ENCODE assay signal across 8 cellular contexts in genomic region chr18:57803119-57803969, GRCh38. TPM values are rescaled to one million over a fixed set of nuclear protein-coding genes. Genes with fewer than 3 reads are reported as not detected.
DNase-seq lines count a peak whose midpoint lies in the region; ATAC-seq and TF ChIP-seq lines count a peak whose summit lies in the region.

Gene ATP8B1 (minus strand): TSS chr18:57803315. CDS start chr18:57731807, 71,508 bp downstream.

- peaks cover 0 to 10% (median 0%) of the 10 kb centered on the region in 3 donors for H3K36me3 Mint-ChIP-seq in naive thymus-derived CD8-positive, alpha-beta T cell

- POLR2A ChIA-PET in naive thymus-derived CD8-positive, alpha-beta T cell (lab: Charles Lee) = no interaction called here

- peak within 1 kb of the TSS; percentile 94 for H3K27ac ChIP-seq in VCaP

- H3K27me3 Mint-ChIP-seq in naive thymus-derived CD8-positive, alpha-beta T cell = peaks cover 19 to 66% (median 39%) of the 10 kb centered on the region in 5 donors

- peak; percentile 51 for ATAC-seq in HG03571 (IDR thresholded peaks at IDR 0.05; ENCODE audit: unreplicated experiment)
- ATAC-seq in naive thymus-derived CD8-positive, alpha-beta T cell = no peak

- H3K4me1 Mint-ChIP-seq in naive thymus-derived CD8-positive, alpha-beta T cell = peaks cover 4 to 22% (median 17%) of the 10 kb centered on the region in 4 donors

- TF ChIP-seq CTCF in VCaP (conservative IDR thresholded peaks at IDR 0.05) = no peak

- no peaks in the 10 kb centered on the region for H3K9me3 Mint-ChIP-seq in naive thymus-derived CD8-positive, alpha-beta T cell

- peak within 1 kb of the TSS; percentile 47 to 82 (median 72) for H3K4me3 Mint-ChIP-seq in naive thymus-derived CD8-positive, alpha-beta T cell

- DNase-seq in activated CD8-positive, alpha-beta memory T cell treated with anti-CD3 and anti-CD28 coated beads for 24 hours = peak; percentile 61
- no peak for DNase-seq in activated CD8-positive, alpha-beta memory T cell treated with anti-CD3 and anti-CD28 coated beads, Interleukin-2, amount 50 U/mL, for 4 hours
- DNase-seq in fibroblast of peridontal ligament (ENCODE audit: extremely low read depth) (peak; percentile 65), T1000 (lab: John Stamatoyannopoulos, UW) (no peak)
- DNase-seq in naive thymus-derived CD8-positive, alpha-beta T cell = no peak
- DNase-seq in activated effector memory CD4-positive, alpha-beta T cell treated with Interleukin-2 at 50 U/mL for 16 hours = no peak

- peak within 1 kb of the TSS in 1 of 10 donors; percentile 83 for H3K27ac Mint-ChIP-seq in naive thymus-derived CD8-positive, alpha-beta T cell

RNA-seq across cellular contexts. Expression of gene ATP8B1, which starts in this region (rescaled TPM):
- under 1 TPM in 1 of 2 experiments, not detected in 1; 0.08 TPM for total RNA-seq in naive thymus-derived CD8-positive, alpha-beta T cell
- polyA plus RNA-seq in naive thymus-derived CD8-positive, alpha-beta T cell = not detected

Comparison
In these comparisons a context has a peak if more than half of its experiments do, and no peak if none do; other contexts are left out.
1. DNase-seq: peak in activated CD8-positive, alpha-beta memory T cell treated with anti-CD3 and anti-CD28 coated beads for 24 hours (single experiment) and fibroblast of peridontal ligament (single experiment); none in activated CD8-positive, alpha-beta memory T cell treated with anti-CD3 and anti-CD28 coated beads, Interleukin-2, amount 50 U/mL, for 4 hours (single experiment), naive thymus-derived CD8-positive, alpha-beta T cell (0 of 10), activated effector memory CD4-positive, alpha-beta T cell treated with Interleukin-2 at 50 U/mL for 16 hours (single experiment) and T1000 (single experiment).